Comparison of ENCODE assay signal across 16 cellular contexts in the genomic region with DNA sequence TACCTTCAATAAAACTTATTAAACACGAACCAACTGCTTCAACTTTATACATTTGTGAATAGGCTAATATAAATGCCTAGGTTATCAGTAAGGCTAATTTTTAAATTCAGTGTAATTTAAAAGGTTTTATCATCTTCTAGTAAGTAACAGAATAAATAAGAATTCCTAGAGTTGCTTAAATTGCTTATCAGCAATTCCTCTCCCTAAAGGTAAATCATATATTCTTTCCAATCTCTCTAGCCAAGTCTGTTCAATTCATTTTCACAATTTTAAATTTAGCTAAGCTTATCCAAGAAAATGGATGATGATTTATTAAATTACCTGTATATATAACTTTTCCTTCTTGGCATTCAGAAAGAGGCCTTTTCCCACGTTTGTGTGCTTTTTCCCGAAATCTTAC.
"Had no signal": no experiment of that assay in that cellular context is flagged by ENCODE, and none has a peak within 500 bp of the region (broad histone marks: within the 10 kb centered on the region; RNA-seq: fewer than 3 reads in every experiment).

No MANE protein-coding gene starts in this region.

- H2AFZ ChIP-seq: hepatocyte had no signal

- H3K27ac ChIP-seq: dorsolateral prefrontal cortex, hepatocyte, neutrophil, right atrium auricular region had no signal

- H3K27me3 Mint-ChIP-seq: naive thymus-derived CD4-positive, alpha-beta T cell had no signal

- H3K9me3 ChIP-seq: neutrophil, right atrium auricular region had no signal

- H3K4me3 ChIP-seq: hepatocyte, right atrium auricular region had no signal

- H3K4me2 ChIP-seq: hepatocyte had no signal

- H3K4me3 Mint-ChIP-seq: nephron progenitor cell had no signal

- FAIRE-seq: small intestine had no signal

- ATAC-seq: naive thymus-derived CD4-positive, alpha-beta T cell had no signal

- H3K27me3 ChIP-seq: dorsolateral prefrontal cortex, hepatocyte, neutrophil, right atrium auricular region had no signal

- DNase-seq: cortex of kidney; dorsolateral prefrontal cortex; effector CD8-positive, alpha-beta T cell; foreskin melanocyte; head of caudate nucleus; kidney glomerular epithelial cell; naive thymus-derived CD4-positive, alpha-beta T cell; nephron progenitor cell; posterior cingulate gyrus; small intestine; stimulated activated CD4-positive, alpha-beta T cell treated with anti-CD3 and anti-CD28 coated beads, Interleukin-2, amount 100 ng/mL, for 48 hours; stimulated activated naive CD4-positive, alpha-beta T cell treated with Interleukin-2 at 50 U/mL for 16 hours; trophoblast cell had no signal

- H3K27ac Mint-ChIP-seq: naive thymus-derived CD4-positive, alpha-beta T cell; nephron progenitor cell had no signal

- H3K36me3 ChIP-seq: neutrophil, right atrium auricular region had no signal
